ENCODE assay signal across 27 cellular contexts in genomic region chr3:30550246-30550645, GRCh38. TPM values are rescaled to one million over a fixed set of nuclear protein-coding genes. Genes with fewer than 3 reads are reported as not detected.
DNase-seq lines count a peak whose midpoint lies in the region; ATAC-seq and TF ChIP-seq lines count a peak whose summit lies in the region.
"Had no signal": no experiment of that assay in that cellular context is flagged by ENCODE, and none has a peak within 500 bp of the region (broad histone marks: within the 10 kb centered on the region; RNA-seq: fewer than 3 reads in every experiment).

No MANE protein-coding gene starts in this region.

- H3K27me3 ChIP-seq in HUES48 (ENCODE audit: control insufficient read depth, insufficient read depth, low read length) (no peaks in the 10 kb centered on the region), uterus (no peaks in the 10 kb centered on the region)
- no peaks in the 10 kb centered on the region for H3K27me3 ChIP-seq in CD4-positive, alpha-beta T cell (ENCODE audit: control insufficient read depth, insufficient read depth, low read length)
- H3K27me3 ChIP-seq: colonic mucosa, sigmoid colon had no signal

- CTCF ChIA-PET in MCF 10A (lab: Yijun Ruan, JAX): interaction anchor here (0.6 kb wide), 2 partner anchors 29 to 171 kb away, joined by 3 to 4 read pairs; no protein-coding TSS in a partner anchor
- CTCF ChIA-PET in CD4-positive, alpha-beta T cell (lab: Charles Lee): no interaction called here

- H3K4me1 Mint-ChIP-seq in MCF 10A (ENCODE audit: insufficient read depth, unreplicated experiment) (peaks cover 23% of the 10 kb centered on the region), progenitor cell of endocrine pancreas (ENCODE audit: low read depth) (peaks cover 7% of the 10 kb centered on the region)
- peaks cover 10% of the 10 kb centered on the region for H3K4me1 Mint-ChIP-seq in CD4-positive, alpha-beta T cell (ENCODE audit: low read depth)
- H3K4me1 Mint-ChIP-seq: activated naive CD4-positive, alpha-beta T cell treated with anti-CD3 and anti-CD28 coated beads, Interleukin-2, amount 10 ng/mL, durations not matched to agents 7 days and 5 days; CD14-positive monocyte had no signal

- TF ChIP-seq CTCF in MCF 10A (IDR thresholded peaks at IDR 0.05; ENCODE audit: unreplicated experiment) (no peak), fibroblast of pulmonary artery (IDR thresholded peaks at IDR 0.05; ENCODE audit: low read length, missing control alignments) (no peak), progenitor cell of endocrine pancreas (IDR thresholded peaks at IDR 0.05; ENCODE audit: unreplicated experiment) (no peak), uterus (IDR thresholded peaks at IDR 0.05) (no peak)
- no peak for TF ChIP-seq CTCF in CD4-positive, alpha-beta T cell (IDR thresholded peaks at IDR 0.05)

- H3K27me3 Mint-ChIP-seq in MCF 10A (ENCODE audit: insufficient read depth, unreplicated experiment) (no peaks in the 10 kb centered on the region), progenitor cell of endocrine pancreas (no peaks in the 10 kb centered on the region)
- no peaks in the 10 kb centered on the region for H3K27me3 Mint-ChIP-seq in CD4-positive, alpha-beta T cell
- H3K27me3 Mint-ChIP-seq: activated B cell treated with CpG ODN at 0.5 μM for 24 hours; activated naive CD4-positive, alpha-beta T cell treated with anti-CD3 and anti-CD28 coated beads, Interleukin-2, amount 10 ng/mL, durations not matched to agents 7 days and 5 days; IgD-negative memory B cell had no signal

- no peak overlapping the region for H3K4me3 ChIP-seq in HUES48 (ENCODE audit: low read depth, low read length)
- no peak overlapping the region for H3K4me3 ChIP-seq in fibroblast of pulmonary artery (replicated peaks; ENCODE audit: low read depth, low read length)
- H3K4me3 ChIP-seq in uterus: no peak overlapping the region
- H3K4me3 ChIP-seq: colonic mucosa, GM23248, lung, sigmoid colon had no signal

- no peak overlapping the region for H3K9ac ChIP-seq in HUES48 (ENCODE audit: low read depth, low read length)
- H3K9ac ChIP-seq: GM23248 had no signal

- H3K9me3 Mint-ChIP-seq in MCF 10A (ENCODE audit: unreplicated experiment) (peaks cover 6% of the 10 kb centered on the region), progenitor cell of endocrine pancreas (ENCODE audit: low read depth) (no peaks in the 10 kb centered on the region)
- H3K9me3 Mint-ChIP-seq in CD4-positive, alpha-beta T cell: no peaks in the 10 kb centered on the region
- H3K9me3 Mint-ChIP-seq: activated naive CD4-positive, alpha-beta T cell treated with anti-CD3 and anti-CD28 coated beads, Interleukin-2, amount 10 ng/mL, durations not matched to agents 7 days and 5 days; IgD-negative memory B cell had no signal

- H3K36me3 ChIP-seq in HUES48 (ENCODE audit: control insufficient read depth, insufficient read depth, low read length) (no peaks in the 10 kb centered on the region), uterus (no peaks in the 10 kb centered on the region)
- H3K36me3 ChIP-seq: colonic mucosa, sigmoid colon had no signal

- DNase-seq in MCF 10A (ENCODE audit: unreplicated experiment) (peak; percentile 65), fibroblast of pulmonary artery (ENCODE audit: low read depth) (peak; percentile 56), progenitor cell of endocrine pancreas (ENCODE audit: low spot score, unreplicated experiment) (no peak), GDM1 (lab: John Stamatoyannopoulos, UW) (no peak), NCI-H2227 treated with DMSO at 0.1 percent for 48 hours (lab: John Stamatoyannopoulos, UW) (no peak), uterus (no peak)
- DNase-seq in CD4-positive, alpha-beta T cell: no peak
- DNase-seq: activated B cell treated with CpG ODN at 0.5 μM for 24 hours; activated naive CD4-positive, alpha-beta T cell treated with anti-CD3 and anti-CD28 coated beads, Interleukin-2, amount 10 ng/mL, durations not matched to agents 7 days and 5 days; amygdala; colonic mucosa; glutamatergic neuron; GM23248; kidney; NCI-H1092 treated with DMSO at 0.1 percent for 48 hours; NCI-H187 treated with DMSO at 0.1 percent for 48 hours; SIG-M5; sigmoid colon; stimulated activated CD4-positive, alpha-beta T cell treated with anti-CD3 and anti-CD28 coated beads, Interleukin-15, amount 100 ng/mL, for 24 hours; stimulated activated naive CD4-positive, alpha-beta T cell; SW 1271; T1000 had no signal

- peaks cover 5% of the 10 kb centered on the region; the same call in 1 of the 2 replicates for H3K9me3 ChIP-seq in HUES48 (ENCODE audit: control insufficient read depth, insufficient read depth, low read length)
- H3K9me3 ChIP-seq in CD4-positive, alpha-beta T cell (ENCODE audit: control insufficient read depth, low read length): no peaks in the 10 kb centered on the region
- H3K9me3 ChIP-seq in uterus: no peaks in the 10 kb centered on the region
- H3K9me3 ChIP-seq: colonic mucosa, sigmoid colon had no signal

- no peak overlapping the region for H3K4me3 Mint-ChIP-seq in MCF 10A (ENCODE audit: unreplicated experiment)
- no peak overlapping the region for H3K4me3 Mint-ChIP-seq in progenitor cell of endocrine pancreas (ENCODE audit: low read depth)
- H3K4me3 Mint-ChIP-seq in CD4-positive, alpha-beta T cell: no peak overlapping the region
- H3K4me3 Mint-ChIP-seq: activated B cell treated with CpG ODN at 0.5 μM for 24 hours; activated naive CD4-positive, alpha-beta T cell treated with anti-CD3 and anti-CD28 coated beads, Interleukin-2, amount 10 ng/mL, durations not matched to agents 7 days and 5 days; CD14-positive monocyte; IgD-negative memory B cell had no signal

- H3K36me3 Mint-ChIP-seq in MCF 10A (ENCODE audit: insufficient read depth, unreplicated experiment) (no peaks in the 10 kb centered on the region), progenitor cell of endocrine pancreas (ENCODE audit: insufficient read depth) (no peaks in the 10 kb centered on the region)
- H3K36me3 Mint-ChIP-seq in CD4-positive, alpha-beta T cell (ENCODE audit: low read depth): no peaks in the 10 kb centered on the region
- H3K36me3 Mint-ChIP-seq: activated naive CD4-positive, alpha-beta T cell treated with anti-CD3 and anti-CD28 coated beads, Interleukin-2, amount 10 ng/mL, durations not matched to agents 7 days and 5 days; CD14-positive monocyte; IgD-negative memory B cell had no signal

- no TSS peak for BruUV-seq in MCF 10A (replicated peaks; lab: Mats Ljungman, UMichigan)

- H3K27ac ChIP-seq in HUES48 (ENCODE audit: low read depth, low read length): peak overlapping the region; percentile 96
- H3K27ac ChIP-seq in CD4-positive, alpha-beta T cell (ENCODE audit: low read depth, low read length): no peak overlapping the region
- peak overlapping the region in 1 of 2 donors; percentile 19 for H3K27ac ChIP-seq in uterus
- H3K27ac ChIP-seq: colonic mucosa, GM23248 had no signal

- POLR2A ChIA-PET in MCF 10A (lab: Yijun Ruan, JAX): interaction anchor here (0.7 to 1.6 kb wide), 4 partner anchors 32 to 316 kb away, joined by 3 to 4 read pairs (median 4); partner anchors contain the start of gene TGFBR2
- POLR2A ChIA-PET in CD4-positive, alpha-beta T cell (lab: Charles Lee): no interaction called here

- intact Hi-C loops in MCF 10A (cut with micrococcal nuclease) (no loop called here), uterus (cut with DNase I; ENCODE audit: low total_unique reads) (no loop called here)
- intact Hi-C loops in CD4-positive, alpha-beta T cell (cut with DNase I, micrococcal nuclease): no loop called here

- no peak for TF ChIP-seq POLR2A in uterus (IDR thresholded peaks at IDR 0.05)

- H3K4me1 ChIP-seq in HUES48 (ENCODE audit: control insufficient read depth, insufficient read depth, low read length) (peaks cover 45% of the 10 kb centered on the region), uterus (no peaks in the 10 kb centered on the region)
- H3K4me1 ChIP-seq: colonic mucosa had no signal

- no peak for ATAC-seq in CD4-positive, alpha-beta T cell (ENCODE audit: poor library complexity)
- ATAC-seq: Panc1 had no signal

- H3K27ac Mint-ChIP-seq in MCF 10A (ENCODE audit: low read depth, unreplicated experiment): no peak overlapping the region
- H3K27ac Mint-ChIP-seq in progenitor cell of endocrine pancreas: peak overlapping the region; percentile 62
- H3K27ac Mint-ChIP-seq in CD4-positive, alpha-beta T cell: no peak overlapping the region
- H3K27ac Mint-ChIP-seq: activated B cell treated with CpG ODN at 0.5 μM for 24 hours; activated naive CD4-positive, alpha-beta T cell treated with anti-CD3 and anti-CD28 coated beads, Interleukin-2, amount 10 ng/mL, durations not matched to agents 7 days and 5 days; CD14-positive monocyte had no signal

RNA-seq across cellular contexts. Expression of gene TGFBR2, which starts 56.2 kb away (rescaled TPM):
- total RNA-seq in MCF 10A (2022) (103 and 104 TPM in 2 replicates), progenitor cell of endocrine pancreas (21.1 and 21.2 TPM in 2 replicates), uterus (100 to 1,000 TPM in 3 of 4 donors, 10 to 100 TPM in 1; 95.3 to 255 (median 211) TPM)
- 100 to 1,000 TPM; 203 to 205 TPM for total RNA-seq in CD4-positive, alpha-beta T cell

Comparison
In these comparisons a context has a peak if more than half of its experiments do, and no peak if none do; other contexts are left out.
1. DNase-seq: peak in MCF 10A (single experiment) and fibroblast of pulmonary artery (single experiment); none in progenitor cell of endocrine pancreas (single experiment), GDM1 (single experiment), NCI-H2227 treated with DMSO at 0.1 percent for 48 hours (single experiment), CD4-positive, alpha-beta T cell (0 of 10) and uterus (0 of 2).